Comparison of ENCODE assay signal across 17 cellular contexts in genomic region chr10:77817541-77817940, GRCh38.
DNase-seq lines count a peak whose midpoint lies in the region; ATAC-seq, FAIRE-seq and TF ChIP-seq lines count a peak whose summit lies in the region.
"Had no signal": no experiment of that assay in that cellular context is flagged by ENCODE, and none has a peak within 500 bp of the region (broad histone marks: within the 10 kb centered on the region; RNA-seq: fewer than 3 reads in every experiment).

No MANE protein-coding gene starts in this region.

- H3K4me3 Mint-ChIP-seq in central memory CD8-positive, alpha-beta T cell: no peak overlapping the region
- no peak overlapping the region for H3K4me3 Mint-ChIP-seq in nephron progenitor cell
- H3K4me3 Mint-ChIP-seq: CD4-positive, alpha-beta T cell had no signal

- H3K36me3 Mint-ChIP-seq in central memory CD8-positive, alpha-beta T cell (ENCODE audit: insufficient read depth): peaks cover 4% of the 10 kb centered on the region
- peaks cover 57% of the 10 kb centered on the region for H3K36me3 Mint-ChIP-seq in nephron progenitor cell (ENCODE audit: low read depth)

- TF ChIP-seq CTCF in epithelial cell of proximal tubule (conservative IDR thresholded peaks at IDR 0.05; ENCODE audit: low read depth, low read length) (peak; percentile 9), nephron progenitor cell (IDR thresholded peaks at IDR 0.05) (no peak)

- TF ChIP-seq POLR2A in H54 (IDR thresholded peaks at IDR 0.05; ENCODE audit: low read depth, low read length): no peak

- no peak for ATAC-seq in central memory CD8-positive, alpha-beta T cell (replicated peaks; ENCODE audit: extremely low read depth, poor library complexity, severe bottlenecking)
- no peak for ATAC-seq in HG02938 (IDR thresholded peaks at IDR 0.05; ENCODE audit: unreplicated experiment)
- ATAC-seq in HG02840 (IDR thresholded peaks at IDR 0.05; ENCODE audit: low FRiP score, unreplicated experiment): no peak

- H3K4me1 Mint-ChIP-seq in central memory CD8-positive, alpha-beta T cell: no peaks in the 10 kb centered on the region
- no peaks in the 10 kb centered on the region for H3K4me1 Mint-ChIP-seq in nephron progenitor cell

- H3K4me3 ChIP-seq in epithelial cell of proximal tubule (ENCODE audit: low read depth, low read length): no peak overlapping the region
- H3K4me3 ChIP-seq: HAP-1 had no signal

- no peaks in the 10 kb centered on the region for H3K27me3 Mint-ChIP-seq in central memory CD8-positive, alpha-beta T cell
- peaks cover 2% of the 10 kb centered on the region for H3K27me3 Mint-ChIP-seq in nephron progenitor cell (ENCODE audit: low read depth, poor library complexity)
- H3K27me3 Mint-ChIP-seq: CD4-positive, alpha-beta T cell had no signal

- DNase-seq in central memory CD8-positive, alpha-beta T cell (ENCODE audit: low spot score in 2 of 2): no peak
- DNase-seq in epithelial cell of proximal tubule (ENCODE audit: low read depth) (no peak), nephron progenitor cell (no peak), H54 (ENCODE audit: insufficient read length, low spot score) (no peak)
- no peak for DNase-seq in activated CD8-positive, alpha-beta memory T cell treated with anti-CD3 and anti-CD28 coated beads for 24 hours
- DNase-seq: ACHN; CD4-positive, alpha-beta T cell; DMS153; DMS79; GDM1 had no signal

- FAIRE-seq in H54 (lab: Jason Lieb, UNC): no peak
- FAIRE-seq: A204.1, GM12892, GM18507, H1 had no signal

- H3K27ac Mint-ChIP-seq in central memory CD8-positive, alpha-beta T cell (ENCODE audit: low read depth): peak overlapping the region; percentile 29
- H3K27ac Mint-ChIP-seq in nephron progenitor cell: peak overlapping the region; percentile 57
- H3K27ac Mint-ChIP-seq: CD4-positive, alpha-beta T cell had no signal

- no peaks in the 10 kb centered on the region for H3K9me3 Mint-ChIP-seq in central memory CD8-positive, alpha-beta T cell
- no peaks in the 10 kb centered on the region for H3K9me3 Mint-ChIP-seq in nephron progenitor cell
- H3K9me3 Mint-ChIP-seq: CD4-positive, alpha-beta T cell had no signal
